ENCODE assay signal across 16 cellular contexts in the genomic region with DNA sequence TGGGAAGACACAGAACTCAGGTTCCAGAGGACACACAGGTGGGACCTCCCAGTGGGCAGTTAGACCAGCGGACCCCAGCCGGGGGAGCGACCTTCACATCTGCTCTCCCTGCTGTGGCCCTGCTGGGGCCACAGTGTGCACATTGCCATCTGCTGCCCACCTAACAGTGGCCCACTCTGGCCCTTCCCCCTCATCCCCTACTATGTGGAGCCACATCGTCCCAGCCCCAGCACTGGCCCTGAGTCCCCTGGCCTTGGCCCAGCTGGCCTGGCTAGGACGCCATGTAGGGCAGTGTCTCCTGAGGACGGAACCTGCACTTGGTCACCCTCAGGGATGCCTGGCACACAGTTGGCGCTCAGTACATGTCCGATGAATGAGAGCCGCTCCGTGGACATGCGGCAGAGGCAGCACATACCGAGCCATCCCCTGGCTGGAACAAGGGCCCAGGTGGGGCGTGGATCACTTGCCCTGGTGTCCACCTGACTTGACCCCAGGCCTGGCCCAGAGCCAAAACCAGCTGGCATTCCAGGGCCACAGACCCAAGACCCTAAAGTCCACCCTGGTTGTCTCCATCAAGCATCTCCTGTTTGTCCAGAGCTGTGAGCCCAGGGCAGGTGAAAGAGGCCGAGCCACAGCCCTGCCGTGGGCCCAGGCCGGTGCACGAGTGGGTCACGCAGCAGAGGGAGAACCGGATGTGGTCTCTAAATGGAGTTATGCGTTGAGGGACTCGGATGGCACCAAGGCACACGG.
DNase-seq lines count a peak whose midpoint lies in the region; ATAC-seq and TF ChIP-seq lines count a peak whose summit lies in the region.
"Had no signal": no experiment of that assay in that cellular context is flagged by ENCODE, and none has a peak within 500 bp of the region (broad histone marks: within the 10 kb centered on the region; RNA-seq: fewer than 3 reads in every experiment).

No MANE protein-coding gene starts in this region.

- 91% methylated on average over 21 of the region's 22 CpGs for WGBS in mammary epithelial cell (ENCODE audit: low coverage, missing lambda C conversion rate)
- 77% methylated on average over 12 of the region's 22 CpGs for WGBS in suprapubic skin

- no peaks in the 10 kb centered on the region for H3K36me3 Mint-ChIP-seq in activated CD4-positive, alpha-beta T cell treated with anti-CD3 and anti-CD28 coated beads for 36 hours (ENCODE audit: low read depth)
- H3K36me3 Mint-ChIP-seq: immature natural killer cell had no signal

- H3K79me2 ChIP-seq in mammary epithelial cell (ENCODE audit: insufficient read depth, low read length), result no peaks in the 10 kb centered on the region

- H3K9me3 ChIP-seq in breast epithelium, result no peaks in the 10 kb centered on the region
- no peaks in the 10 kb centered on the region for H3K9me3 ChIP-seq in mammary epithelial cell (replicated peaks; ENCODE audit: insufficient read depth, low read length)
- peaks cover 0 to 4% (median 0%) of the 10 kb centered on the region in 4 donors for H3K9me3 ChIP-seq in Peyer's patch
- H3K9me3 ChIP-seq in left lung, result no peaks in the 10 kb centered on the region
- H3K9me3 ChIP-seq in suprapubic skin, result no peaks in the 10 kb centered on the region
- H3K9me3 ChIP-seq: HAP-1 had no signal

- H3K4me2 ChIP-seq in mammary epithelial cell (ENCODE audit: insufficient read depth, low read depth, low read length), result no peak overlapping the region

- H3K4me3 Mint-ChIP-seq in activated CD4-positive, alpha-beta T cell treated with anti-CD3 and anti-CD28 coated beads for 36 hours, result no peak overlapping the region
- H3K4me3 Mint-ChIP-seq: CD4-positive, alpha-beta T cell; immature natural killer cell had no signal

- intact Hi-C loops in breast epithelium (cut with DNase I; ENCODE audit: low total_unique reads) (loop anchor here (10.0 kb wide), 1 partner anchor 272 kb away; no protein-coding TSS in a partner anchor), mammary epithelial cell (cut with micrococcal nuclease) (loop anchor here (5.0 kb wide), 1 partner anchor 360 kb away; a partner anchor contains a TSS), left lung (cut with DNase I) (loop anchor here in 1 of 2 donors (10.0 kb wide), 1 partner anchor 272 kb away; no protein-coding TSS in a partner anchor)
- intact Hi-C loops in activated CD4-positive, alpha-beta T cell treated with anti-CD3 and anti-CD28 coated beads for 36 hours (cut with DNase I, micrococcal nuclease), result no loop called here

- POLR2A ChIA-PET in activated CD4-positive, alpha-beta T cell treated with anti-CD3 and anti-CD28 coated beads for 36 hours (lab: Charles Lee), result no interaction called here

- no peak for TF ChIP-seq EP300 in suprapubic skin (IDR thresholded peaks at IDR 0.05)

- TF ChIP-seq CTCF in breast epithelium (IDR thresholded peaks at IDR 0.05) (no peak), mammary epithelial cell (conservative IDR thresholded peaks at IDR 0.05 in 1 of 2, IDR thresholded peaks at IDR 0.05 in 1 of 2; ENCODE audit: extremely low read depth in 1 of 2, insufficient read depth in 1 of 2, low read depth in 1 of 2, low read length in 2 of 2) (no peak), Peyer's patch (IDR thresholded peaks at IDR 0.05) (no peak), left lung (IDR thresholded peaks at IDR 0.05) (no peak), suprapubic skin (IDR thresholded peaks at IDR 0.05) (no peak)

- peak in 1 of 2 donors; percentile 51 for DNase-seq in breast epithelium (ENCODE audit: low spot score in 2 of 2)
- DNase-seq in mammary epithelial cell, result no peak
- peak in 2 of 3 donors; percentile 43 to 51 for DNase-seq in Peyer's patch
- DNase-seq in left lung, result peak; percentile 29 to 73
- peak; percentile 58 to 72 for DNase-seq in suprapubic skin (ENCODE audit: low spot score in 2 of 2)
- no peak for DNase-seq in activated CD4-positive, alpha-beta T cell treated with anti-CD3 and anti-CD28 coated beads for 36 hours
- DNase-seq: CD4-positive, alpha-beta T cell; DMS153; immature natural killer cell; mesendoderm; NCI-H1694 treated with DMSO at 0.1 percent for 48 hours; substantia nigra had no signal

- no peak for TF ChIP-seq POLR2A in breast epithelium (IDR thresholded peaks at IDR 0.05)
- TF ChIP-seq POLR2A in Peyer's patch (IDR thresholded peaks at IDR 0.05), result no peak
- no peak for TF ChIP-seq POLR2A in suprapubic skin (IDR thresholded peaks at IDR 0.05)

- no peaks in the 10 kb centered on the region for H3K36me3 ChIP-seq in breast epithelium
- H3K36me3 ChIP-seq in mammary epithelial cell (ENCODE audit: insufficient read depth, low read length), result no peaks in the 10 kb centered on the region
- no peaks in the 10 kb centered on the region for H3K36me3 ChIP-seq in Peyer's patch
- no peaks in the 10 kb centered on the region for H3K36me3 ChIP-seq in left lung
- no peaks in the 10 kb centered on the region for H3K36me3 ChIP-seq in suprapubic skin
- H3K36me3 ChIP-seq: HAP-1 had no signal

- no peak overlapping the region for H3K9ac ChIP-seq in mammary epithelial cell (ENCODE audit: insufficient read depth, low read length)

- H3K4me3 ChIP-seq in breast epithelium (no peak overlapping the region), mammary epithelial cell (replicated peaks in 1 of 3; ENCODE audit: insufficient read depth in 1 of 3, low read depth in 2 of 3, low read length in 3 of 3) (no peak overlapping the region), Peyer's patch (no peak overlapping the region), left lung (no peak overlapping the region), suprapubic skin (no peak overlapping the region)
- H3K4me3 ChIP-seq: GM12878, HAP-1 had no signal

- H3K27ac ChIP-seq in breast epithelium (peak overlapping the region; percentile 84 to 90), mammary epithelial cell (ENCODE audit: insufficient read depth, low read depth, low read length) (no peak overlapping the region), Peyer's patch (no peak overlapping the region), left lung (no peak overlapping the region), suprapubic skin (no peak overlapping the region)

- BruUV-seq in mammary epithelial cell (replicated peaks; lab: Mats Ljungman, UMichigan), result no TSS peak

- in situ Hi-C loops in mammary epithelial cell (cut with MboI; ENCODE audit: low sequenced_read_pairs in 2 of 2), result loop anchor here (5.0 to 10.0 kb wide), 2 partner anchors 228 to 280 kb away; no protein-coding TSS in a partner anchor

- no peak overlapping the region for H3K27ac Mint-ChIP-seq in activated CD4-positive, alpha-beta T cell treated with anti-CD3 and anti-CD28 coated beads for 36 hours
- H3K27ac Mint-ChIP-seq: CD4-positive, alpha-beta T cell; immature natural killer cell had no signal

- dilution Hi-C loops in mammary epithelial cell (cut with HindIII; ENCODE audit: low sequenced_read_pairs), result no loop called here

- H3K27me3 Mint-ChIP-seq in activated CD4-positive, alpha-beta T cell treated with anti-CD3 and anti-CD28 coated beads for 36 hours, result peaks cover 27% of the 10 kb centered on the region

- no peaks in the 10 kb centered on the region for H4K20me1 ChIP-seq in mammary epithelial cell (ENCODE audit: insufficient read depth, low read length)

- H2AFZ ChIP-seq in mammary epithelial cell (ENCODE audit: low read depth, low read length), result no peak overlapping the region

- no peaks in the 10 kb centered on the region for H3K27me3 ChIP-seq in breast epithelium
- no peaks in the 10 kb centered on the region for H3K27me3 ChIP-seq in mammary epithelial cell (ENCODE audit: insufficient read depth, low read length)
- H3K27me3 ChIP-seq in Peyer's patch, result no peaks in the 10 kb centered on the region
- H3K27me3 ChIP-seq in left lung, result peaks cover 0 to 85% of the 10 kb centered on the region in 2 donors
- peaks cover 24% of the 10 kb centered on the region for H3K27me3 ChIP-seq in suprapubic skin

- H3K4me1 ChIP-seq in breast epithelium (peaks cover 7 to 15% of the 10 kb centered on the region in 2 donors), mammary epithelial cell (ENCODE audit: insufficient read depth, low read length) (peaks cover 37% of the 10 kb centered on the region), Peyer's patch (peaks cover 0 to 33% (median 3%) of the 10 kb centered on the region in 4 donors), left lung (peaks cover 0 to 9% of the 10 kb centered on the region in 2 donors), suprapubic skin (peaks cover 20% of the 10 kb centered on the region)
- H3K4me1 ChIP-seq: HAP-1 had no signal

- CTCF ChIA-PET in mammary epithelial cell (lab: Charles Lee; ENCODE audit: low non-redundant PET), result no interaction called here
- CTCF ChIA-PET in activated CD4-positive, alpha-beta T cell treated with anti-CD3 and anti-CD28 coated beads for 36 hours (lab: Charles Lee), result no interaction called here

- no peaks in the 10 kb centered on the region for H3K4me1 Mint-ChIP-seq in activated CD4-positive, alpha-beta T cell treated with anti-CD3 and anti-CD28 coated beads for 36 hours
- H3K4me1 Mint-ChIP-seq: immature natural killer cell had no signal

- no peak for ATAC-seq in left lung
- no peak for ATAC-seq in HG03432 (IDR thresholded peaks at IDR 0.05; ENCODE audit: unreplicated experiment)
- ATAC-seq in GM21717 (IDR thresholded peaks at IDR 0.05; ENCODE audit: unreplicated experiment), result no peak
- no peak for ATAC-seq in activated CD4-positive, alpha-beta T cell treated with anti-CD3 and anti-CD28 coated beads for 36 hours

- H3K9me3 Mint-ChIP-seq in activated CD4-positive, alpha-beta T cell treated with anti-CD3 and anti-CD28 coated beads for 36 hours (ENCODE audit: low read depth), result no peaks in the 10 kb centered on the region
- H3K9me3 Mint-ChIP-seq: CD4-positive, alpha-beta T cell; immature natural killer cell had no signal

Comparison
In these comparisons a context has a peak if more than half of its experiments do, and no peak if none do; other contexts are left out.
1. H3K27ac ChIP-seq: peak in breast epithelium (2 of 2); none in mammary epithelial cell (single experiment), Peyer's patch (0 of 4), left lung (0 of 2) and suprapubic skin (single experiment).
2. DNase-seq: peak in Peyer's patch (2 of 3), left lung (2 of 2) and suprapubic skin (2 of 2); none in mammary epithelial cell (single experiment) and activated CD4-positive, alpha-beta T cell treated with anti-CD3 and anti-CD28 coated beads for 36 hours (single experiment).
3. intact Hi-C loops: an anchor here in breast epithelium (10.0 kb wide) and mammary epithelial cell (5.0 kb wide); none called in activated CD4-positive, alpha-beta T cell treated with anti-CD3 and anti-CD28 coated beads for 36 hours.